10 cellular contexts compared by ENCODE assay signal in the genomic region with DNA sequence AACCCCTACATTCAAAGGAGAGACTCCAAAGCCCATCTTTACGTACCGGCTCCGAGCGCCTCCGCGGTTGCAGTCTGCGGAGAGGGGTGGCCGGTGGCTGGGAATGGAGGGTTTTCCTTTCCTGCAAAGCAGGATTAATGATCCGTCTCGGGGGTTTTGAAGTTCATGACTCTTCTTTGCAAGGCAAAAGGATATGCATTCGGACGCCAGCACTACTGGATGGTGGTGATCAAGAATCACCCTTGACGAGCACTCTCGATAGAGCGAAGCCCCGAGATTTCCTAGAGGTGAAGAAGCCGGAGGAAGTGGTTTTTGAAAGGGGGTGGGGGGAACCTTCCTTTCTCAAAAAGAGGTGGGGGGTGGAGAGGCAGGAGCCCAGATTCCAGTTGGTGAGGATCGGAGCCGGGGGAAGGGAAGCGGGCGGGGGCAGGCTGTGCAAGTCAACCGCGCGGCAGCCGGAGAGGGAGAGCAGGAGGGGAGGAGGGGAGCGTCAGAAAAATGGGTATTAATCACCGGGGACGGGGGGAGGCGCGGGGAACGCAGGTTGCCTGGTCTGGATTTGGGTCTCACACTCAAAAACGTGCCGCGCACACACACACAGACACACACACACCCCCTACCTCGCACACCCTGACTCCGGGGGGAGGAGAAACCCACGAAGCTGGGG. TPM values are rescaled to one million over a fixed set of nuclear protein-coding genes. Genes with fewer than 3 reads are reported as not detected.
DNase-seq lines count a peak whose midpoint lies in the region; ATAC-seq, FAIRE-seq and TF ChIP-seq lines count a peak whose summit lies in the region.
"Had no signal": no experiment of that assay in that cellular context is flagged by ENCODE, and none has a peak within 500 bp of the region (broad histone marks: within the 10 kb centered on the region; RNA-seq: fewer than 3 reads in every experiment).

A gene (minus strand): TSS at position 307 of the 667 bp plus-strand sequence. CDS start 115,394 bp downstream, outside the sequence.

- no peaks in the 10 kb centered on the region for H4K20me1 ChIP-seq in keratinocyte (ENCODE audit: control insufficient read depth, extremely low read depth, insufficient read depth, low read length)

- H3K4me1 ChIP-seq in keratinocyte (ENCODE audit: control insufficient read depth, extremely low read depth, insufficient read depth, low read length): peaks cover 7% of the 10 kb centered on the region

- no peaks in the 10 kb centered on the region for H3K9me1 ChIP-seq in keratinocyte (ENCODE audit: control insufficient read depth, extremely low read depth, insufficient read depth, low read length)

- no peak within 1 kb of the TSS for H2AFZ ChIP-seq in keratinocyte (ENCODE audit: control insufficient read depth, low read length)

- no peak within 1 kb of the TSS for H3K27ac Mint-ChIP-seq in activated B cell treated with CpG ODN at 0.5 μM for 24 hours
- peak within 1 kb of the TSS in 1 of 2 donors; percentile 37 for H3K27ac Mint-ChIP-seq in stimulated activated naive CD8-positive, alpha-beta T cell treated with anti-CD3 and anti-CD28 coated beads, Interleukin-15, amount 100 ng/mL, for 72 hours

- H3K4me2 ChIP-seq in keratinocyte (ENCODE audit: control insufficient read depth, extremely low read depth, insufficient read depth, low read depth, low read length): peak within 1 kb of the TSS; percentile 84

- intact Hi-C loops in activated B cell treated with CpG ODN at 0.5 μM for 24 hours (cut with micrococcal nuclease): loop anchor here (5.0 kb wide), 2 partner anchors 119 to 186 kb away; no protein-coding TSS in a partner anchor

- peak within 1 kb of the TSS; percentile 68 for H3K4me3 Mint-ChIP-seq in activated B cell treated with CpG ODN at 0.5 μM for 24 hours
- H3K4me3 Mint-ChIP-seq in stimulated activated naive CD8-positive, alpha-beta T cell treated with anti-CD3 and anti-CD28 coated beads, Interleukin-15, amount 100 ng/mL, for 72 hours: peak within 1 kb of the TSS; percentile 45 to 73

- TF ChIP-seq CTCF in activated B cell treated with CpG ODN at 0.5 μM for 24 hours (IDR thresholded peaks at IDR 0.05) (no peak), keratinocyte (optimal IDR thresholded peaks at IDR 0.05 in 1 of 3, IDR thresholded peaks at IDR 0.05 in 1 of 3, conservative IDR thresholded peaks at IDR 0.05 in 1 of 3; ENCODE audit: extremely low read depth in 1 of 3, insufficient read depth in 2 of 3, low read length in 3 of 3) (no peak)

- no peaks in the 10 kb centered on the region for H3K79me2 ChIP-seq in keratinocyte (ENCODE audit: control insufficient read depth, insufficient read depth, low read length)

- H3K27me3 Mint-ChIP-seq in activated B cell treated with CpG ODN at 0.5 μM for 24 hours: peaks cover 66% of the 10 kb centered on the region
- H3K27me3 Mint-ChIP-seq in stimulated activated naive CD8-positive, alpha-beta T cell treated with anti-CD3 and anti-CD28 coated beads, Interleukin-15, amount 100 ng/mL, for 72 hours: peaks cover 81% of the 10 kb centered on the region

- no peaks in the 10 kb centered on the region for H3K9me3 Mint-ChIP-seq in activated B cell treated with CpG ODN at 0.5 μM for 24 hours
- no peaks in the 10 kb centered on the region for H3K9me3 Mint-ChIP-seq in stimulated activated naive CD8-positive, alpha-beta T cell treated with anti-CD3 and anti-CD28 coated beads, Interleukin-15, amount 100 ng/mL, for 72 hours

- CTCF ChIA-PET in activated B cell treated with CpG ODN at 0.5 μM for 24 hours (lab: Charles Lee): interaction anchor here (0.9 to 1.2 kb wide), 4 partner anchors 123 to 703 kb away, joined by 3 to 4 read pairs (median 3); no protein-coding TSS in a partner anchor

- H3K27ac ChIP-seq in keratinocyte (ENCODE audit: control insufficient read depth, insufficient read depth, low read length): no peak within 1 kb of the TSS

- FAIRE-seq in keratinocyte (lab: Jason Lieb, UNC): no peak
- FAIRE-seq: islet of Langerhans had no signal

- in situ Hi-C loops in G401 (cut with HindIII; ENCODE audit: low sequenced_read_pairs): no loop called here

- H3K27me3 ChIP-seq in keratinocyte (ENCODE audit: control insufficient read depth, extremely low read depth, insufficient read depth, low read length): peaks cover 46% of the 10 kb centered on the region

- POLR2A ChIA-PET in activated B cell treated with CpG ODN at 0.5 μM for 24 hours (lab: Charles Lee): no interaction called here

- DNase-seq in NCI-H82 (lab: John Stamatoyannopoulos, UW): peak; percentile 57
- no peak for DNase-seq in NCI-H82 treated with DMSO at 0.1 percent for 48 hours (lab: John Stamatoyannopoulos, UW; ENCODE audit: unreplicated experiment)
- DNase-seq in activated B cell treated with CpG ODN at 0.5 μM for 24 hours: no peak
- DNase-seq in keratinocyte (ENCODE audit: low read depth, low spot score): no peak
- no peak for DNase-seq in stimulated activated naive CD8-positive, alpha-beta T cell treated with anti-CD3 and anti-CD28 coated beads, Interleukin-15, amount 100 ng/mL, for 72 hours
- no peak for DNase-seq in G401 (ENCODE audit: low spot score)
- no peak for DNase-seq in activated CD4-positive, alpha-beta T cell treated with anti-CD3 and anti-CD28 coated beads, Interleukin-2, amount 50 U/mL, for 4 hours
- DNase-seq in SKM-1 treated with dmso at 0.1 percent for 144 hours (lab: John Stamatoyannopoulos, UW; ENCODE audit: unreplicated experiment): no peak

- dilution Hi-C loops in keratinocyte (cut with MboI; ENCODE audit: extremely low pct_ligation_motif_present, low sequenced_read_pairs): no loop called here

- no peak for ATAC-seq in activated B cell treated with CpG ODN at 0.5 μM for 24 hours (ENCODE audit: low read depth)
- ATAC-seq in stimulated activated naive CD8-positive, alpha-beta T cell treated with anti-CD3 and anti-CD28 coated beads, Interleukin-15, amount 100 ng/mL, for 72 hours: peak; percentile 33

- no peaks in the 10 kb centered on the region for H3K9me3 ChIP-seq in keratinocyte (ENCODE audit: control insufficient read depth, low read depth, low read length)

- H3K4me3 ChIP-seq in keratinocyte (ENCODE audit: control insufficient read depth in 2 of 3, extremely low read depth in 1 of 3, insufficient read depth in 2 of 3, low read depth in 1 of 3, low read length in 3 of 3): peak within 1 kb of the TSS in 2 of 3 experiments; percentile 48 to 49

- H3K36me3 ChIP-seq in keratinocyte (ENCODE audit: control insufficient read depth in 2 of 2, extremely low read depth in 1 of 2, insufficient read depth in 2 of 2, low read length in 2 of 2): no peaks in the 10 kb centered on the region

- peaks cover 19% of the 10 kb centered on the region for H3K4me1 Mint-ChIP-seq in activated B cell treated with CpG ODN at 0.5 μM for 24 hours
- peaks cover 25% of the 10 kb centered on the region for H3K4me1 Mint-ChIP-seq in stimulated activated naive CD8-positive, alpha-beta T cell treated with anti-CD3 and anti-CD28 coated beads, Interleukin-15, amount 100 ng/mL, for 72 hours

- H3K9ac ChIP-seq in keratinocyte (ENCODE audit: control insufficient read depth, extremely low read depth, insufficient read depth, low read length): no peak within 1 kb of the TSS

- no peaks in the 10 kb centered on the region for H3K36me3 Mint-ChIP-seq in activated B cell treated with CpG ODN at 0.5 μM for 24 hours (ENCODE audit: low read depth)

RNA-seq across cellular contexts. Expression of the gene that starts here (rescaled TPM):
- total RNA-seq in activated B cell treated with CpG ODN at 0.5 μM for 24 hours: under 0.01 TPM in 1 of 2 replicates, not detected in the other
- polyA plus RNA-seq in keratinocyte: under 0.01 TPM in 1 of 3 replicates, not detected in the others
- not detected for polyA plus RNA-seq in keratinocyte (2011; ENCODE audit: low read depth)
- not detected in 2 replicates for polyA plus RNA-seq in keratinocyte (2011; cell fraction: cytosol; rRNA removed)
- polyA plus RNA-seq in keratinocyte (2011; cell fraction: nucleus; rRNA removed): not detected in 2 replicates
- 0.04 TPM in 1 of 2 replicates, not detected in the other for polyA plus RNA-seq in keratinocyte (2012; ENCODE audit: low replicate concordance)
- polyA minus RNA-seq in keratinocyte: not detected in 3 replicates
- not detected for polyA minus RNA-seq in keratinocyte (2011; cell fraction: cytosol; rRNA and poly(A)+ RNA removed)
- not detected in 2 replicates for polyA minus RNA-seq in keratinocyte (2011; cell fraction: nucleus; rRNA and poly(A)+ RNA removed)
- total RNA-seq in G401 (2014; rRNA removed; shearing (Covaris generic)): 0.07 and 0.12 TPM in 2 replicates
- polyA plus RNA-seq: BJ had no signal
